Comparison of ENCODE assay signal across 10 cellular contexts in the genomic region with DNA sequence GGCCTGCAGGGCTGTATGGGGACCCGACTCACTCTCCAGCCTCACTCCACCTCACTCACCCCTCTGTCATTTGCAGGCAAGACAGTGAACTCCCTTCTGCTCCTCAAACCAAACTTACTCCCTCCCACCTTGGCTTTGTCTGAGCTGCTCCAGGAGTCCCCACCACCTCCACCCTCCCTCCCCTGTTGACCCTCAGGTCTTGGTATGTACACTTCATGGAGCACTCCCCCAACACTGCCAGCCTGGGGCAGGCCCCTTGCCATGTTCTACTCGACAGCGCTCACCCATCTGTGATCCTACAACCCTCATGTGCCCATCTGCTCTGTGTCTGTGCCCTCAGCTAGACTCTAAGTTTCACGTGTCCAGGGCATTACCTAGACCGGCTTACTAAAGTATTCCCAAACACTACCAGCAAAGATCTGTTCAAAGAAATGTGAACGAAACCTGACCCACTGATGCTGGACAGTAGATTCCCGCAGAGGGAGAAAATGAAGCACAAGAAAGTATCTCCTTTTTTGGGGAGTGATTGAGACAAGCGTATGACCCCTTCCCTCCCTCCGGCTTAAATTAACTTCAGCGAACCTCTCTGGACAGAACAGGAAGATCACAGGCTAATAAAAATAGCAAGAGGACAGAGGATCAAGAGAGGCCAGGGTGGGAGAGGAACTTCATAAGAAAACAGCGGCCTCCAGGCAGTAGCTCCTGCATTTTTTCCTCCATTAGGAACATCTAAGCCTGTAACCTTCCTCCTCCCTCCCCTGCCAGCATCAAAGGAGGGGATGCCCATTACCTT.
DNase-seq lines count a peak whose midpoint lies in the region; ATAC-seq and TF ChIP-seq lines count a peak whose summit lies in the region.
"Had no signal": no experiment of that assay in that cellular context is flagged by ENCODE, and none has a peak within 500 bp of the region (broad histone marks: within the 10 kb centered on the region; RNA-seq: fewer than 3 reads in every experiment).

No MANE protein-coding gene starts in this region.

- H3K27me3 Mint-ChIP-seq in T-cell = no peaks in the 10 kb centered on the region
- H3K27me3 Mint-ChIP-seq in progenitor cell of endocrine pancreas = peaks cover 12% of the 10 kb centered on the region

- TF ChIP-seq POLR2A in IMR-90 (IDR thresholded peaks at IDR 0.05; ENCODE audit: low read depth, low read length) = no peak

- H3K27ac ChIP-seq in BLaER1 treated with 17β-estradiol and CSF1 and Interleukin-3, amounts not matched to agents 10 nM and 100 nM = no peak overlapping the region
- H3K27ac ChIP-seq in IMR-90 (ENCODE audit: insufficient read depth, low read length) (peak overlapping the region; percentile 61; the same call in 1 of the 2 replicates), esophagus (ENCODE audit: low read depth in 2 of 2, low read length in 1 of 2) (peak overlapping the region; percentile 40 to 80), neuronal stem cell (replicated peaks; ENCODE audit: low read length) (no peak overlapping the region)

- peak overlapping the region; percentile 70; the same call in 1 of the 2 replicates for H4K91ac ChIP-seq in IMR-90 (ENCODE audit: insufficient read depth, low read depth, low read length)
- no peak overlapping the region for H4K91ac ChIP-seq in neuronal stem cell (ENCODE audit: low read depth, low read length, poor library complexity)

- peak overlapping the region in 1 of 2 donors; percentile 71 for H3K27ac Mint-ChIP-seq in T-cell
- no peak overlapping the region for H3K27ac Mint-ChIP-seq in progenitor cell of endocrine pancreas

- H3K79me1 ChIP-seq in IMR-90 (ENCODE audit: low read depth in 1 of 2, low read length in 2 of 2) (peaks cover 37 to 62% of the 10 kb centered on the region in 2 experiments), neuronal stem cell (ENCODE audit: low read depth, low read length) (no peaks in the 10 kb centered on the region)

- H3K14ac ChIP-seq in IMR-90 (replicated peaks; ENCODE audit: low read depth, low read length) = peak overlapping the region; percentile 71
- H3K14ac ChIP-seq in neuronal stem cell (ENCODE audit: low read length) = no peak overlapping the region

- H2BK15ac ChIP-seq in IMR-90 (ENCODE audit: low read depth, low read length) (peak overlapping the region; percentile 79; the same call in 2 of the 3 replicates), neuronal stem cell (ENCODE audit: low read length) (no peak overlapping the region)

- no peak for DNase-seq in IMR-90
- no peak for DNase-seq in neuronal stem cell (ENCODE audit: low spot score)
- no peak for DNase-seq in NOMO-1 treated with DMSO at 0.1 percent for 48 hours (lab: John Stamatoyannopoulos, UW; ENCODE audit: unreplicated experiment)
- no peak for DNase-seq in T-cell
- DNase-seq in progenitor cell of endocrine pancreas (ENCODE audit: low spot score, unreplicated experiment) = no peak
- DNase-seq: activated CD4-positive, alpha-beta T cell treated with anti-CD3 and anti-CD28 coated beads, Interleukin-2, amount 50 U/mL, for 4 hours; NCI-H1048 had no signal

- no TSS peak for BruUV-seq in IMR-90 (replicated peaks; lab: Mats Ljungman, UMichigan)

- H3K23ac ChIP-seq in IMR-90 (ENCODE audit: low read depth, low read length) (peak overlapping the region; percentile 25; the same call in 1 of the 2 replicates), neuronal stem cell (ENCODE audit: low read depth, low read length, poor library complexity) (no peak overlapping the region)

- H2BK5ac ChIP-seq in IMR-90 (ENCODE audit: low read depth, low read length, poor library complexity, severe bottlenecking) = peak overlapping the region; percentile 60
- no peak overlapping the region for H2BK5ac ChIP-seq in neuronal stem cell (ENCODE audit: low read length)

- no peaks in the 10 kb centered on the region for H3K27me3 ChIP-seq in BLaER1 treated with 17β-estradiol and CSF1 and Interleukin-3, amounts not matched to agents 10 nM and 100 nM
- H3K27me3 ChIP-seq in IMR-90 (ENCODE audit: control insufficient read depth, insufficient read depth, low read length) (no peaks in the 10 kb centered on the region), esophagus (ENCODE audit: control insufficient read depth in 1 of 2, insufficient read depth in 2 of 2, low read length in 2 of 2) (no peaks in the 10 kb centered on the region), neuronal stem cell (ENCODE audit: control insufficient read depth in 3 of 3, insufficient read depth in 3 of 3, low read depth in 1 of 3, low read length in 3 of 3) (no peaks in the 10 kb centered on the region)

- H3K4me2 ChIP-seq in BLaER1 treated with 17β-estradiol and CSF1 and Interleukin-3, amounts not matched to agents 10 nM and 100 nM = peak overlapping the region in 9 of 11 experiments; percentile 2 to 49 (median 36); a peak in 12 of 22 replicates
- no peak overlapping the region for H3K4me2 ChIP-seq in IMR-90 (ENCODE audit: low read depth, low read length)
- H3K4me2 ChIP-seq in neuronal stem cell (ENCODE audit: insufficient read depth, low read length, poor library complexity, severe bottlenecking) = no peak overlapping the region

- CTCF ChIA-PET in IMR-90 (lab: Yijun Ruan, JAX) = interaction anchor here (0.7 kb wide), 1 partner anchor 116 kb away, joined by 3 read pairs; no protein-coding TSS in a partner anchor
- CTCF ChIA-PET in T-cell (lab: Charles Lee) = no interaction called here

- dilution Hi-C loops in IMR-90 (cut with HindIII; ENCODE audit: low sequenced_read_pairs, unreplicated experiment) = no loop called here

- ATAC-seq in IMR-90 (ENCODE audit: low read depth) = peak; percentile 7; the same call in 1 of the 2 replicates
- ATAC-seq in T-cell (replicated peaks in 1 of 4) = no peak
- no peak for ATAC-seq in HG02938 (IDR thresholded peaks at IDR 0.05; ENCODE audit: unreplicated experiment)

- H3K4me3 Mint-ChIP-seq in T-cell = no peak overlapping the region
- H3K4me3 Mint-ChIP-seq in progenitor cell of endocrine pancreas (ENCODE audit: low read depth) = no peak overlapping the region

- in situ Hi-C loops in IMR-90 (cut with MboI; ENCODE audit: low sequenced_read_pairs) = no loop called here

- peak overlapping the region; percentile 51; the same call in 1 of the 2 replicates for H4K5ac ChIP-seq in IMR-90 (ENCODE audit: low read depth, low read length)

- no peak for TF ChIP-seq RAD21 in IMR-90 (IDR thresholded peaks at IDR 0.05; ENCODE audit: low read length)

- 0 out of 22 replicates have a peak overlapping the region, but pooled peaks of 1 of the 11 experiments have one; percentile 2 for H3K9ac ChIP-seq in BLaER1 treated with 17β-estradiol and CSF1 and Interleukin-3, amounts not matched to agents 10 nM and 100 nM
- H3K9ac ChIP-seq in IMR-90 (ENCODE audit: low read depth, low read length) = 0 out of 2 replicates have a peak overlapping the region, but pooled peaks have one; percentile 14
- no peak overlapping the region for H3K9ac ChIP-seq in neuronal stem cell (ENCODE audit: low read depth, low read length, poor library complexity)

- POLR2A ChIA-PET in IMR-90 (lab: Charles Lee; ENCODE audit: unreplicated experiment) (no interaction called here), T-cell (lab: Charles Lee) (interaction anchor here in 1 of 2 donors (0.7 kb wide), 1 partner anchor 1156 kb away, joined by 8 read pairs; no protein-coding TSS in a partner anchor)

- H3K4ac ChIP-seq in IMR-90 (ENCODE audit: low read depth, low read length) = peak overlapping the region; percentile 71
- H3K4ac ChIP-seq in neuronal stem cell (ENCODE audit: low read length) = no peak overlapping the region

- peak overlapping the region; percentile 65; the same call in 1 of the 2 replicates for H2BK20ac ChIP-seq in IMR-90 (ENCODE audit: low read depth, low read length)

- peak overlapping the region; percentile 3 to 84; a peak in 3 of 4 replicates for H4K8ac ChIP-seq in IMR-90 (ENCODE audit: low read depth in 2 of 2, low read length in 2 of 2)
- H4K8ac ChIP-seq in neuronal stem cell (ENCODE audit: low read depth, low read length) = no peak overlapping the region

- H2AFZ ChIP-seq in IMR-90 (replicated peaks; ENCODE audit: low read length, poor library complexity) (no peak overlapping the region), neuronal stem cell (ENCODE audit: low read length) (no peak overlapping the region)

- H3K4me1 ChIP-seq in BLaER1 treated with 17β-estradiol and CSF1 and Interleukin-3, amounts not matched to agents 10 nM and 100 nM = peaks cover 15 to 39% (median 22%) of the 10 kb centered on the region in 10 experiments
- H3K4me1 ChIP-seq in IMR-90 (ENCODE audit: control insufficient read depth, insufficient read depth, low read length) (peaks cover 35% of the 10 kb centered on the region), esophagus (ENCODE audit: control insufficient read depth in 2 of 2, insufficient read depth in 2 of 2, low read length in 1 of 2) (no peaks in the 10 kb centered on the region), neuronal stem cell (ENCODE audit: control insufficient read depth in 2 of 2, insufficient read depth in 1 of 2, low read depth in 1 of 2, low read length in 2 of 2) (peaks cover 13 to 18% of the 10 kb centered on the region in 2 donors)

- H3K4me1 Mint-ChIP-seq in T-cell (peaks cover 29 to 37% (median 35%) of the 10 kb centered on the region in 3 donors), progenitor cell of endocrine pancreas (ENCODE audit: low read depth) (no peaks in the 10 kb centered on the region)

- H3K9me1 ChIP-seq in IMR-90 (ENCODE audit: insufficient read depth, low read length) = peaks cover 39% of the 10 kb centered on the region

- H3K4me3 ChIP-seq in BLaER1 treated with 17β-estradiol and CSF1 and Interleukin-3, amounts not matched to agents 10 nM and 100 nM = no peak overlapping the region
- H3K4me3 ChIP-seq in IMR-90 (ENCODE audit: insufficient read depth, low read depth, low read length) = no peak overlapping the region
- H3K4me3 ChIP-seq in esophagus (ENCODE audit: low read depth in 1 of 2, low read length in 2 of 2) = no peak overlapping the region
- no peak overlapping the region for H3K4me3 ChIP-seq in neuronal stem cell (ENCODE audit: low read length in 2 of 2)

- no peak overlapping the region for H3K56ac ChIP-seq in IMR-90 (ENCODE audit: extremely low read depth, insufficient read depth, low read length)

- H3K36me3 Mint-ChIP-seq in T-cell (peaks cover 64% of the 10 kb centered on the region), progenitor cell of endocrine pancreas (ENCODE audit: insufficient read depth) (no peaks in the 10 kb centered on the region)

- peaks cover 46 to 82% (median 71%) of the 10 kb centered on the region in 11 experiments for H3K36me3 ChIP-seq in BLaER1 treated with 17β-estradiol and CSF1 and Interleukin-3, amounts not matched to agents 10 nM and 100 nM
- H3K36me3 ChIP-seq in IMR-90 (ENCODE audit: control insufficient read depth, insufficient read depth, low read length) (peaks cover 7% of the 10 kb centered on the region; the same call in 1 of the 2 replicates), esophagus (ENCODE audit: control insufficient read depth in 2 of 2, insufficient read depth in 2 of 2, low read length in 1 of 2) (no peaks in the 10 kb centered on the region), neuronal stem cell (replicated peaks in 1 of 2; ENCODE audit: control insufficient read depth in 2 of 2, insufficient read depth in 2 of 2, low read length in 2 of 2) (no peaks in the 10 kb centered on the region)

- H2BK12ac ChIP-seq in neuronal stem cell (ENCODE audit: low read length) = no peak overlapping the region

- H2AK9ac ChIP-seq in IMR-90 (replicated peaks; ENCODE audit: low read depth, low read length, poor library complexity) = peak overlapping the region; percentile 80

- 86% methylated on average over 4 of the region's 11 CpGs; no CpG with 5 or more reads in 1 of the 2 experiments for WGBS in IMR-90 (ENCODE audit: extremely low coverage in 2 of 2, insufficient read length in 1 of 2), 2 experiments
- 80 to 82% methylated on average over 11 of the region's 11 CpGs for WGBS in esophagus, 2 donors
- WGBS in neuronal stem cell (ENCODE audit: extremely low coverage in 2 of 2, insufficient read length in 2 of 2, insufficient replicate concordance in 1 of 2), 2 donors = no CpG with 5 or more reads among the region's 11 CpGs

- H3K18ac ChIP-seq in IMR-90 (ENCODE audit: low read depth, low read length) (peak overlapping the region; percentile 2), neuronal stem cell (ENCODE audit: low read length) (peak overlapping the region; percentile 20)

- H3K9me3 ChIP-seq in BLaER1 treated with 17β-estradiol and CSF1 and Interleukin-3, amounts not matched to agents 10 nM and 100 nM (replicated peaks in 1 of 11) = peaks cover 0 to 6% (median 0%) of the 10 kb centered on the region in 11 experiments; a peak in 6 of 22 replicates
- H3K9me3 ChIP-seq in IMR-90 (ENCODE audit: control insufficient read depth, insufficient read depth, low read length) = no peaks in the 10 kb centered on the region
- no peaks in the 10 kb centered on the region for H3K9me3 ChIP-seq in esophagus (ENCODE audit: control insufficient read depth in 2 of 2, insufficient read depth in 1 of 2, low read depth in 1 of 2, low read length in 1 of 2)
- peaks cover 0 to 2% of the 10 kb centered on the region in 2 donors for H3K9me3 ChIP-seq in neuronal stem cell (replicated peaks in 1 of 2; ENCODE audit: control insufficient read depth in 2 of 2, insufficient read depth in 1 of 2, low read depth in 1 of 2, low read length in 2 of 2)

- H2AK5ac ChIP-seq in IMR-90 (ENCODE audit: low read depth, low read length) (peak overlapping the region; percentile 75), neuronal stem cell (ENCODE audit: low read depth, low read length) (no peak overlapping the region)

- H3K9me3 Mint-ChIP-seq in T-cell = no peaks in the 10 kb centered on the region
- peaks cover 3% of the 10 kb centered on the region for H3K9me3 Mint-ChIP-seq in progenitor cell of endocrine pancreas (ENCODE audit: low read depth)

- TF ChIP-seq CTCF in IMR-90 (conservative IDR thresholded peaks at IDR 0.05; ENCODE audit: low read depth, low read length) (no peak), progenitor cell of endocrine pancreas (IDR thresholded peaks at IDR 0.05; ENCODE audit: unreplicated experiment) (no peak)

- peak overlapping the region; percentile 78 for H2BK120ac ChIP-seq in IMR-90 (ENCODE audit: low read depth, low read length)
- no peak overlapping the region for H2BK120ac ChIP-seq in neuronal stem cell (ENCODE audit: low read depth, low read length)

- H4K20me1 ChIP-seq in BLaER1 treated with 17β-estradiol and CSF1 and Interleukin-3, amounts not matched to agents 10 nM and 100 nM = peaks cover 18 to 75% (median 36%) of the 10 kb centered on the region in 11 experiments; a peak in 17 of 22 replicates
- H4K20me1 ChIP-seq in IMR-90 (ENCODE audit: insufficient read depth, low read length) = peaks cover 25% of the 10 kb centered on the region

- intact Hi-C loops in IMR-90 (cut with micrococcal nuclease) = no loop called here

Comparison
In these comparisons a context has a peak if more than half of its experiments do, and no peak if none do; other contexts are left out.
1. H3K27ac ChIP-seq: peak in IMR-90 (single experiment) and esophagus (2 of 2); none in BLaER1 treated with 17β-estradiol and CSF1 and Interleukin-3, amounts not matched to agents 10 nM and 100 nM (0 of 11) and neuronal stem cell (single experiment).
2. H3K4me2 ChIP-seq: peak in BLaER1 treated with 17β-estradiol and CSF1 and Interleukin-3, amounts not matched to agents 10 nM and 100 nM (9 of 11); none in IMR-90 (single experiment) and neuronal stem cell (single experiment).